Comparison of ENCODE assay signal across 7 cellular contexts in the genomic region with DNA sequence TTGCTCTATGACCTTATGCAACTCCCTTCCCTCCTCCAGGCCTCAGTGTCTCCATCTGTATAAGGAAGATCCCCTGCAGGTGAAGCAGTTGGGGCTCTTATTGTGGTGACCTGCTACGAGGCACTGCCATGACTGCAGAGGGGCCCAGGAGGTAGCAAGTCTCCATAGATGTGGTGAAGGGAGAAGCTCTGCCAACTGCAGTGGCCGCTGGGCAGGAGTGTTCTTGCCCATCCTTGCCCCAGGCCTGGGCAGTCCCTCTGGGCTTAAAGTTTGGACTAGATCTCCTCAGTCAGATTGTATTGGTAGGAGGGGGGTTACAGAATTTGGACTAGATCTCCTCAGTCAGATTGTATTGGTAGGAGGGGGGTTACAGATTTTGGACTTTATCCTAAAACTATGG. TPM values are rescaled to one million over a fixed set of nuclear protein-coding genes. Genes with fewer than 3 reads are reported as not detected.
"Had no signal": no experiment of that assay in that cellular context is flagged by ENCODE, and none has a peak within 500 bp of the region (broad histone marks: within the 10 kb centered on the region; RNA-seq: fewer than 3 reads in every experiment).

No MANE protein-coding gene starts in this region.

- H3K4me3 ChIP-seq: GM23248, K562 had no signal

- H3K9me3 Mint-ChIP-seq: H9 had no signal

- DNase-seq: GOT3, HCEC 1CT, IMR-90 had no signal

- H3K27ac Mint-ChIP-seq: H9 had no signal

- H3K27ac ChIP-seq: GM23248 had no signal

- H3K4me3 Mint-ChIP-seq: H9 had no signal

RNA-seq across cellular contexts. Expression of a gene that starts 12.2 kb away (rescaled TPM):
- total RNA-seq: GM23248, IMR-90, K562 had no signal

RNA-seq across cellular contexts. Expression of a gene that starts 20.5 kb away (rescaled TPM):
- total RNA-seq: GM23248, H9, HT-29, IMR-90, K562 had no signal
